In genomic region chr1:192949783-192950182, GRCh38 we compare ENCODE assay signal across 16 cellular contexts.
DNase-seq lines count a peak whose midpoint lies in the region; TF ChIP-seq lines count a peak whose summit lies in the region.
"Had no signal": no experiment of that assay in that cellular context is flagged by ENCODE, and none has a peak within 500 bp of the region (broad histone marks: within the 10 kb centered on the region; RNA-seq: fewer than 3 reads in every experiment).

No MANE protein-coding gene starts in this region.

- intact Hi-C loops in MCF 10A (cut with micrococcal nuclease), result no loop called here
- intact Hi-C loops in mammary epithelial cell (cut with micrococcal nuclease), result no loop called here

- no peak overlapping the region for H3K4me2 ChIP-seq in mesendoderm (ENCODE audit: low read length)
- H3K4me2 ChIP-seq in mammary epithelial cell (ENCODE audit: insufficient read depth, low read depth, low read length), result no peak overlapping the region
- H3K4me2 ChIP-seq: BLaER1 had no signal

- H3K27ac ChIP-seq in mesendoderm (ENCODE audit: low read depth, low read length) (no peak overlapping the region), mammary epithelial cell (ENCODE audit: insufficient read depth, low read depth, low read length) (no peak overlapping the region)
- H3K27ac ChIP-seq: BLaER1, GM23248, HL-60 had no signal

- H3K18ac ChIP-seq in mesendoderm (ENCODE audit: low read length), result no peak overlapping the region

- H2BK120ac ChIP-seq in mesendoderm (ENCODE audit: low read depth, low read length), result no peak overlapping the region

- H3K36me3 Mint-ChIP-seq in MCF 10A (ENCODE audit: insufficient read depth, unreplicated experiment), result no peaks in the 10 kb centered on the region

- H4K20me1 ChIP-seq in mammary epithelial cell (ENCODE audit: insufficient read depth, low read length), result no peaks in the 10 kb centered on the region
- H4K20me1 ChIP-seq: BLaER1 had no signal

- H3K27ac Mint-ChIP-seq in MCF 10A (ENCODE audit: low read depth, unreplicated experiment), result no peak overlapping the region
- H3K27ac Mint-ChIP-seq: CD14-positive monocyte; CD4-positive, alpha-beta memory T cell had no signal

- in situ Hi-C loops in mammary epithelial cell (cut with MboI; ENCODE audit: low sequenced_read_pairs in 2 of 2), result no loop called here

- no peak overlapping the region for H3K4ac ChIP-seq in mesendoderm (ENCODE audit: low read depth, low read length)

- no peak overlapping the region for H2AK5ac ChIP-seq in mesendoderm (ENCODE audit: low read length)

- H4K5ac ChIP-seq in mesendoderm (ENCODE audit: low read length), result no peak overlapping the region

- no peak overlapping the region for H3K56ac ChIP-seq in mesendoderm (ENCODE audit: low read length)

- H3K9me3 ChIP-seq in mammary epithelial cell (replicated peaks; ENCODE audit: insufficient read depth, low read length), result no peaks in the 10 kb centered on the region
- H3K9me3 ChIP-seq: BLaER1, HAP-1 had no signal

- H3K9me3 Mint-ChIP-seq in MCF 10A (ENCODE audit: unreplicated experiment), result no peaks in the 10 kb centered on the region
- H3K9me3 Mint-ChIP-seq: CD14-positive monocyte; CD4-positive, alpha-beta memory T cell had no signal

- peak; percentile 34 for DNase-seq in D341Med (ENCODE audit: low spot score)
- DNase-seq in NCI-H226, result peak; percentile 15
- peak; percentile 24 for DNase-seq in fibroblast of pulmonary artery (ENCODE audit: low read depth)
- peak; percentile 51 for DNase-seq in mesendoderm
- no peak for DNase-seq in Ammon's horn (ENCODE audit: low spot score)
- no peak for DNase-seq in MCF 10A (ENCODE audit: unreplicated experiment)
- DNase-seq in mammary epithelial cell, result no peak
- DNase-seq in medulla oblongata (ENCODE audit: extremely low spot score), result no peak
- DNase-seq: ACHN; CD4-positive, alpha-beta memory T cell; DMS79 treated with DMSO at 0.1 percent for 48 hours; GM23248 had no signal

- peaks cover 14% of the 10 kb centered on the region for H3K4me1 Mint-ChIP-seq in MCF 10A (ENCODE audit: insufficient read depth, unreplicated experiment)
- H3K4me1 Mint-ChIP-seq: CD4-positive, alpha-beta memory T cell had no signal

- H4K8ac ChIP-seq in mesendoderm (ENCODE audit: low read depth, low read length), result no peak overlapping the region

- H2BK15ac ChIP-seq in mesendoderm (replicated peaks; ENCODE audit: low read depth), result no peak overlapping the region

- no peak overlapping the region for H2BK5ac ChIP-seq in mesendoderm (ENCODE audit: low read length)

- H3K4me1 ChIP-seq in mesendoderm (ENCODE audit: control insufficient read depth, low read depth, low read length) (no peaks in the 10 kb centered on the region), mammary epithelial cell (ENCODE audit: insufficient read depth, low read length) (peaks cover 5% of the 10 kb centered on the region)
- H3K4me1 ChIP-seq: BLaER1, HAP-1 had no signal

- H3K79me2 ChIP-seq in mesendoderm (ENCODE audit: control insufficient read depth, insufficient read depth, low read length) (no peaks in the 10 kb centered on the region), mammary epithelial cell (ENCODE audit: insufficient read depth, low read length) (no peaks in the 10 kb centered on the region)

- no peaks in the 10 kb centered on the region for H3K27me3 ChIP-seq in mesendoderm (ENCODE audit: insufficient read depth, low read length, poor library complexity)
- no peaks in the 10 kb centered on the region for H3K27me3 ChIP-seq in mammary epithelial cell (ENCODE audit: insufficient read depth, low read length)
- H3K27me3 ChIP-seq: BLaER1 had no signal

- CTCF ChIA-PET in MCF 10A (lab: Yijun Ruan, JAX) (interaction anchor here (1.0 to 2.0 kb wide), 4 partner anchors 12 to 145 kb away, joined by 3 to 5 read pairs (median 4); no protein-coding TSS in a partner anchor), mammary epithelial cell (lab: Charles Lee; ENCODE audit: low non-redundant PET) (no interaction called here)

- WGBS in mesendoderm (ENCODE audit: extremely low coverage, insufficient coverage, low lambda C conversion rate), result no CpG with 5 or more reads among the region's 5 CpGs
- 93% methylated on average over 4 of the region's 5 CpGs for WGBS in mammary epithelial cell (ENCODE audit: low coverage, missing lambda C conversion rate)

- H3K9ac ChIP-seq in mesendoderm (ENCODE audit: low read length) (no peak overlapping the region), mammary epithelial cell (ENCODE audit: insufficient read depth, low read length) (no peak overlapping the region)
- H3K9ac ChIP-seq: BLaER1, GM23248 had no signal

- H2AFZ ChIP-seq in mammary epithelial cell (ENCODE audit: low read depth, low read length), result no peak overlapping the region
- H2AFZ ChIP-seq: GM23248 had no signal

- no TSS peak for BruUV-seq in MCF 10A (replicated peaks; lab: Mats Ljungman, UMichigan)
- no TSS peak for BruUV-seq in mammary epithelial cell (replicated peaks; lab: Mats Ljungman, UMichigan)

- TF ChIP-seq CTCF in fibroblast of pulmonary artery (IDR thresholded peaks at IDR 0.05; ENCODE audit: low read length, missing control alignments) (no peak), MCF 10A (IDR thresholded peaks at IDR 0.05; ENCODE audit: unreplicated experiment) (no peak), mammary epithelial cell (conservative IDR thresholded peaks at IDR 0.05 in 1 of 2, IDR thresholded peaks at IDR 0.05 in 1 of 2; ENCODE audit: extremely low read depth in 1 of 2, insufficient read depth in 1 of 2, low read depth in 1 of 2, low read length in 2 of 2) (no peak)

- no peak overlapping the region for H3K4me3 Mint-ChIP-seq in MCF 10A (ENCODE audit: unreplicated experiment)
- H3K4me3 Mint-ChIP-seq: CD14-positive monocyte; CD4-positive, alpha-beta memory T cell had no signal

- no peak overlapping the region for H3K4me3 ChIP-seq in fibroblast of pulmonary artery (replicated peaks; ENCODE audit: low read depth, low read length)
- no peak overlapping the region for H3K4me3 ChIP-seq in mesendoderm (ENCODE audit: low read length)
- no peak overlapping the region for H3K4me3 ChIP-seq in mammary epithelial cell (replicated peaks in 1 of 3; ENCODE audit: insufficient read depth in 1 of 3, low read depth in 2 of 3, low read length in 3 of 3)
- H3K4me3 ChIP-seq: BLaER1, GM23248, HAP-1 had no signal

- no peak overlapping the region for H3K23ac ChIP-seq in mesendoderm (ENCODE audit: low read length)

- no peaks in the 10 kb centered on the region for H3K79me1 ChIP-seq in mesendoderm (ENCODE audit: low read length)

- POLR2A ChIA-PET in MCF 10A (lab: Yijun Ruan, JAX), result interaction anchor here (0.8 to 3.7 kb wide), 4 partner anchors 8 to 139 kb away, joined by 3 to 16 read pairs (median 8); no protein-coding TSS in a partner anchor

- no peaks in the 10 kb centered on the region for H3K27me3 Mint-ChIP-seq in MCF 10A (ENCODE audit: insufficient read depth, unreplicated experiment)
- H3K27me3 Mint-ChIP-seq: CD4-positive, alpha-beta memory T cell had no signal

- H3K36me3 ChIP-seq in mesendoderm (ENCODE audit: control insufficient read depth, insufficient read depth, low read length) (no peaks in the 10 kb centered on the region), mammary epithelial cell (ENCODE audit: insufficient read depth, low read length) (no peaks in the 10 kb centered on the region)
- H3K36me3 ChIP-seq: BLaER1, HAP-1 had no signal

- dilution Hi-C loops in mammary epithelial cell (cut with HindIII; ENCODE audit: low sequenced_read_pairs), result no loop called here

Comparison
In these comparisons a context has a peak if more than half of its experiments do, and no peak if none do; other contexts are left out.
1. DNase-seq: peak in D341Med (single experiment), NCI-H226 (single experiment), fibroblast of pulmonary artery (single experiment) and mesendoderm (single experiment); none in Ammon's horn (single experiment), MCF 10A (single experiment), mammary epithelial cell (single experiment) and medulla oblongata (single experiment).